ENCODE assay signal across 1 cellular context in the genomic region with DNA sequence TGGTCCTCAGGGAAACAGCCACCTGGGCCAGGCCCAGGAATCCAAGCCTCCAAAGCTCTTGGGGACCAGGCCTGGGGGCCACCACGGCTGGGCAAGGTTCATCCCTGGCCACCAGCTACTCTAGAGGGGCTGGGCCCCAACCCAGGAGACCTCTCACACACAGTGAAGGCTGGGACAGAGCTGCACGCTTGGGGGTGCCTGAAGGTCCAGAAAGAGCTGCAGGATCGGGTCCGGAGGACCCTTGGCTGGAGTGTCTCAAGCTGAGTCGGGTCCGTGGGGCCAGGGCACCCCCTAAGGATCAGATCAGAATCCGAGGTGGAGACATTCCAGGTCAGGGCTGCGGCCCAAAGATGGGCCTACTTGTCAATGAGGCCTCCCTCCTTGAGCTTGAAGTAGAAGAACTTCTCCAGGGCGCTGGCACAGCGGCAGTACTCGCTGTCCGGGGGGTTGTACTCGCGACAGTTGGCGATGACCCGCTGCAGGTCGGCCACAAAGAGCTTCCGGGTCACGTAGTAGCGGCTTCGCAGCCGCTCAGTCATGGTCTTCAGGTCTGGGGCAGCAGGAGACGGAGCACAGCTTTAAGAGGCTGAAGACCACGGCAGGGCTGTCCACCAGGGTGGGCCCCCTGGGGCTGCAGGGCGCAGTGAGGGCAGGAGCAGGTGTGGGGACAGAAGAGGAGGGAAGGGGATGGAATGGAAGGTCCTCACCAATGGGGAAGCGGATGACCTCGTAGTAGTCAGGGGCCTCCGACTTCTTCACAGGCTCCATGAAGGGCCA.
TF ChIP-seq lines count a peak whose summit lies in the region.

No MANE protein-coding gene starts in this region.

TF ChIP-seq in HEK293T, 16 proteins besides CTCF, POLR2A, EP300 and RAD21 (continued from another document):
- TF ChIP-seq, protein P1, sequence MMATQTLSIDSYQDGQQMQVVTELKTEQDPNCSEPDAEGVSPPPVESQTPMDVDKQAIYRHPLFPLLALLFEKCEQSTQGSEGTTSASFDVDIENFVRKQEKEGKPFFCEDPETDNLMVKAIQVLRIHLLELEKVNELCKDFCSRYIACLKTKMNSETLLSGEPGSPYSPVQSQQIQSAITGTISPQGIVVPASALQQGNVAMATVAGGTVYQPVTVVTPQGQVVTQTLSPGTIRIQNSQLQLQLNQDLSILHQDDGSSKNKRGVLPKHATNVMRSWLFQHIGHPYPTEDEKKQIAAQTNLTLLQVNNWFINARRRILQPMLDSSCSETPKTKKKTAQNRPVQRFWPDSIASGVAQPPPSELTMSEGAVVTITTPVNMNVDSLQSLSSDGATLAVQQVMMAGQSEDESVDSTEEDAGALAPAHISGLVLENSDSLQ (IDR thresholded peaks at IDR 0.05): no peak
- TF ChIP-seq HDGF (IDR thresholded peaks at IDR 0.05; ENCODE audit: borderline replicate concordance): no peak
- no peak for TF ChIP-seq TARDBP (IDR thresholded peaks at IDR 0.05)
